14 cellular contexts compared by ENCODE assay signal in the genomic region with DNA sequence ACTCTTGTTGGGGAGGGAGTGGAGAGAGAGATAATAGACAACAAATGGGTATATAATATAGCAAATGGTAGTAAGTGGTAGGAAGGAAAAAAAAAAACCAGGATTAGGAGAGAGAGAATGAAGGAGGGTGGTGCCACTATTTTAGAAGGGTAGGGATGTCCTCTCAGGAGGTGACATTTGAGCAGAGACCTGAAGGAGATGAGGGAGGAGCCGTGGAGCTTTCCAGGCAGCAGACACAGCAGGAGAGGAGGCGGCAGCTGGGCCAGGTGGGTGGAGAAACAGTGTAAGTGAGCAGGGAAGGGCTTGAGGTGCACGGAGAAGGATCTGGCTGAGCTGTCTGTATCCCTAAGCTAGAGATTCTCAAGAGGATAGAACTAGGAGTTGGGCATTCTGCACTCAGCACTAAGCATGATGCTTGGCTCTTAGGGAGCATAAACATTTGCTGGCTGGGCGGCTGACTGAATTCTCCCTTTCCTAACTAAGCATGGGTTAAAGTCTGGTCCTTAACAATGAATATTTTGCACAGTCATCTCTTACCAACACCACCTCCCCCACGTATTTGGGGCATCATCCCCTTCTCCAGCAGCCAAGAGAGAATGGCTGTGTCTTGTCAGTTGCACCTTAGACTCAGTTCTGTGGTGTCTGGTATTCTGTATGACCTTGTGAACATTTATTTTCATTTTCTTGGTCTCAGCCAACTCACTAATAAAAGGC. TPM values are rescaled to one million over a fixed set of nuclear protein-coding genes. Genes with fewer than 3 reads are reported as not detected.
A peak's percentile ranks its signal among the peaks of the same experiment; 100 is the strongest.
DNase-seq lines count a peak whose midpoint lies in the region; ATAC-seq and TF ChIP-seq lines count a peak whose summit lies in the region.
"Had no signal": no experiment of that assay in that cellular context is flagged by ENCODE, and none has a peak within 500 bp of the region (broad histone marks: within the 10 kb centered on the region; RNA-seq: fewer than 3 reads in every experiment).

No MANE protein-coding gene starts in this region.

- H3K4me1 ChIP-seq in endodermal cell (ENCODE audit: control insufficient read depth, insufficient read depth, low read length) (peaks cover 3% of the 10 kb centered on the region), prostate gland (replicated peaks) (peaks cover 11% of the 10 kb centered on the region), suprapubic skin (peaks cover 4% of the 10 kb centered on the region)

- no peak overlapping the region for H3K27ac Mint-ChIP-seq in endodermal cell
- H3K27ac Mint-ChIP-seq: memory B cell had no signal

- TF ChIP-seq POLR2A in prostate gland (IDR thresholded peaks at IDR 0.05), result no peak
- no peak for TF ChIP-seq POLR2A in suprapubic skin (IDR thresholded peaks at IDR 0.05)

- no peaks in the 10 kb centered on the region for H3K36me3 ChIP-seq in endodermal cell (ENCODE audit: control insufficient read depth, insufficient read depth, low read length)
- no peaks in the 10 kb centered on the region for H3K36me3 ChIP-seq in prostate gland
- H3K36me3 ChIP-seq in suprapubic skin, result no peaks in the 10 kb centered on the region

- peaks cover 4% of the 10 kb centered on the region for H3K27me3 Mint-ChIP-seq in endodermal cell (ENCODE audit: insufficient read depth)

- no peak overlapping the region for H3K9ac ChIP-seq in endodermal cell (ENCODE audit: extremely low read depth, low read length, poor library complexity, severe bottlenecking)

- ATAC-seq in HG03432 (IDR thresholded peaks at IDR 0.05; ENCODE audit: unreplicated experiment), result no peak

- DNase-seq in DMS53 treated with DMSO at 0.1 percent for 48 hours (lab: John Stamatoyannopoulos, UW; ENCODE audit: unreplicated experiment) (peak; percentile 82), NCI-H2196 (lab: John Stamatoyannopoulos, UW; ENCODE audit: unreplicated experiment) (peak; percentile 36), endodermal cell (peak; percentile 77), prostate gland (ENCODE audit: low spot score) (no peak), suprapubic skin (ENCODE audit: low spot score in 2 of 2) (no peak), mesenteric fat pad (ENCODE audit: low spot score) (no peak), SHP77 (lab: John Stamatoyannopoulos, UW) (no peak)
- DNase-seq: effector CD8-positive, alpha-beta T cell; NCI-H1105 treated with DMSO at 0.1 percent for 48 hours; T-helper 9 cell had no signal

- peaks cover 40% of the 10 kb centered on the region for H3K4me1 Mint-ChIP-seq in endodermal cell
- H3K4me1 Mint-ChIP-seq: memory B cell had no signal

- intact Hi-C loops in prostate gland (cut with DNase I), result no loop called here

- H3K4me3 ChIP-seq in endodermal cell (ENCODE audit: low read length), result no peak overlapping the region
- H3K4me3 ChIP-seq in prostate gland, result no peak overlapping the region
- no peak overlapping the region for H3K4me3 ChIP-seq in suprapubic skin
- H3K4me3 ChIP-seq: PC-9 had no signal

- H3K4me3 Mint-ChIP-seq in endodermal cell, result no peak overlapping the region
- H3K4me3 Mint-ChIP-seq: memory B cell had no signal

- 56 to 59% methylated on average over 2 to 5 of the region's 5 CpGs for WGBS in endodermal cell (ENCODE audit: insufficient coverage in 1 of 2, insufficient read length in 1 of 2), 2 experiments
- 40% methylated on average over 5 of the region's 5 CpGs for WGBS in prostate gland
- WGBS in suprapubic skin, result 46% methylated on average over 5 of the region's 5 CpGs

- H3K9me3 Mint-ChIP-seq in endodermal cell, result no peaks in the 10 kb centered on the region
- H3K9me3 Mint-ChIP-seq: memory B cell had no signal

- no peaks in the 10 kb centered on the region for H3K36me3 Mint-ChIP-seq in endodermal cell (ENCODE audit: low read depth)
- H3K36me3 Mint-ChIP-seq: memory B cell had no signal

- H3K27me3 ChIP-seq in endodermal cell (ENCODE audit: control insufficient read depth, insufficient read depth, low read length, poor library complexity, severe bottlenecking) (no peaks in the 10 kb centered on the region), prostate gland (replicated peaks; ENCODE audit: insufficient read depth) (no peaks in the 10 kb centered on the region), suprapubic skin (peaks cover 3% of the 10 kb centered on the region)

- H3K27ac ChIP-seq in endodermal cell (ENCODE audit: low read depth, low read length) (no peak overlapping the region), prostate gland (peak overlapping the region; percentile 76 to 83), suprapubic skin (no peak overlapping the region)
- H3K27ac ChIP-seq: C4-2B, PC-9 had no signal

- TF ChIP-seq EP300 in suprapubic skin (IDR thresholded peaks at IDR 0.05), result no peak

- TF ChIP-seq CTCF in endodermal cell (conservative IDR thresholded peaks at IDR 0.05) (no peak), prostate gland (IDR thresholded peaks at IDR 0.05) (no peak), suprapubic skin (IDR thresholded peaks at IDR 0.05) (no peak)

- H3K9me3 ChIP-seq in endodermal cell (ENCODE audit: control insufficient read depth, low read length), result no peaks in the 10 kb centered on the region
- H3K9me3 ChIP-seq in prostate gland, result no peaks in the 10 kb centered on the region
- H3K9me3 ChIP-seq in suprapubic skin, result no peaks in the 10 kb centered on the region

RNA-seq across cellular contexts. Expression of gene SARS1, which starts 27.6 kb away (rescaled TPM):
- total RNA-seq in endodermal cell, result 100 to 1,000 TPM; 100 to 101 TPM
- 159 TPM for polyA plus RNA-seq in endodermal cell (2013, experiment 1 of 2)
- 128 TPM for polyA plus RNA-seq in endodermal cell (2013, experiment 2 of 2)
- 100 to 1,000 TPM; 123 to 132 TPM for total RNA-seq in prostate gland
- 100 to 1,000 TPM; 144 to 169 (median 160) TPM for total RNA-seq in suprapubic skin
- 119 TPM for total RNA-seq in mesenteric fat pad

Comparison
In these comparisons a context has a peak if more than half of its experiments do, and no peak if none do; other contexts are left out.
1. DNase-seq: peak in DMS53 treated with DMSO at 0.1 percent for 48 hours (single experiment), NCI-H2196 (single experiment) and endodermal cell (single experiment); none in prostate gland (single experiment), suprapubic skin (0 of 2), mesenteric fat pad (single experiment) and SHP77 (0 of 2).
2. H3K27ac ChIP-seq: peak in prostate gland (2 of 2); none in endodermal cell (single experiment) and suprapubic skin (single experiment).